ENCODE assay signal across 28 cellular contexts in genomic region chr3:102664126-102664525, GRCh38.
"Had no signal": no experiment of that assay in that cellular context is flagged by ENCODE, and none has a peak within 500 bp of the region (broad histone marks: within the 10 kb centered on the region; RNA-seq: fewer than 3 reads in every experiment).

No MANE protein-coding gene starts in this region.

- H3K36me3 Mint-ChIP-seq: natural killer cell; neural progenitor cell; stimulated activated effector memory CD8-positive, alpha-beta T cell treated with anti-CD3 and anti-CD28 coated beads, Interleukin-12 subunit alpha, Interleukin-12 subunit beta, amount 100 ng/mL, for 72 hours; stimulated activated naive B cell treated with anti-CD40 and anti-IgM and Interleukin-4, amounts not matched to agents 10 μg/mL and 1 μg/mL and 100 μg/mL, for 72 hours had no signal

- H3K4me3 Mint-ChIP-seq: natural killer cell; nephron; neural progenitor cell; stimulated activated effector memory CD8-positive, alpha-beta T cell treated with anti-CD3 and anti-CD28 coated beads, Interleukin-12 subunit alpha, Interleukin-12 subunit beta, amount 100 ng/mL, for 72 hours; stimulated activated naive B cell treated with anti-CD40 and anti-IgM and Interleukin-4, amounts not matched to agents 10 μg/mL and 1 μg/mL and 100 μg/mL, for 72 hours had no signal

- H3K27ac ChIP-seq: neural progenitor cell, ovary, parathyroid adenoma, psoas muscle, sigmoid colon, stomach, thoracic aorta, thyroid gland, tibial nerve, upper lobe of left lung, vagina had no signal

- H3K27me3 ChIP-seq: neural progenitor cell, ovary, right lobe of liver, sigmoid colon, thyroid gland, tibial nerve, upper lobe of left lung, vagina had no signal

- H3K9me3 ChIP-seq: ovary, psoas muscle, right lobe of liver, sigmoid colon, stomach, thoracic aorta, thyroid gland, tibial nerve, upper lobe of left lung, vagina had no signal

- DNase-seq: natural killer cell; occipital lobe; ovary; posterior cingulate gyrus; psoas muscle; right cardiac atrium; right lobe of liver; sigmoid colon; small intestine; stimulated activated CD4-positive, alpha-beta T cell treated with anti-CD3 and anti-CD28 coated beads, Interleukin-15, amount 100 ng/mL, for 24 hours; stimulated activated CD4-positive, alpha-beta T cell treated with anti-CD3 and anti-CD28 coated beads, Interleukin-2, amount 100 ng/mL, for 24 hours; stimulated activated CD4-positive, alpha-beta T cell treated with anti-CD3 and anti-CD28 coated beads, Interleukin-2, amount 100 ng/mL, for 48 hours; stimulated activated CD4-positive, alpha-beta T cell treated with anti-CD3 and anti-CD28 coated beads, Interleukin-4, amount 100 ng/mL, for 24 hours; stimulated activated naive B cell treated with anti-CD40 and anti-IgM and Interleukin-4, amounts not matched to agents 10 μg/mL and 1 μg/mL and 100 μg/mL, for 72 hours; stimulated activated naive CD4-positive, alpha-beta T cell treated with Interleukin-2 at 50 U/mL for 16 hours; stomach; thyroid gland; trophoblast cell; upper lobe of left lung had no signal

- H3K79me2 ChIP-seq: parathyroid adenoma had no signal

- H3K9me3 Mint-ChIP-seq: natural killer cell; nephron; neural progenitor cell; stimulated activated effector memory CD8-positive, alpha-beta T cell treated with anti-CD3 and anti-CD28 coated beads, Interleukin-12 subunit alpha, Interleukin-12 subunit beta, amount 100 ng/mL, for 72 hours; stimulated activated naive B cell treated with anti-CD40 and anti-IgM and Interleukin-4, amounts not matched to agents 10 μg/mL and 1 μg/mL and 100 μg/mL, for 72 hours had no signal

- ATAC-seq: natural killer cell; psoas muscle; right cardiac atrium; right lobe of liver; stimulated activated naive B cell treated with anti-CD40 and anti-IgM and Interleukin-4, amounts not matched to agents 10 μg/mL and 1 μg/mL and 100 μg/mL, for 72 hours had no signal

- H3K4me1 Mint-ChIP-seq: nephron; neural progenitor cell; stimulated activated effector memory CD8-positive, alpha-beta T cell treated with anti-CD3 and anti-CD28 coated beads, Interleukin-12 subunit alpha, Interleukin-12 subunit beta, amount 100 ng/mL, for 72 hours; stimulated activated naive B cell treated with anti-CD40 and anti-IgM and Interleukin-4, amounts not matched to agents 10 μg/mL and 1 μg/mL and 100 μg/mL, for 72 hours had no signal

- FAIRE-seq: small intestine, urothelium cell line had no signal

- H3K4me3 ChIP-seq: neural progenitor cell, ovary, psoas muscle, right lobe of liver, sigmoid colon, stomach, thoracic aorta, thyroid gland, tibial nerve, upper lobe of left lung, vagina had no signal

- H3K36me3 ChIP-seq: neural progenitor cell, ovary, right lobe of liver, sigmoid colon, stomach, thoracic aorta, thyroid gland, tibial nerve, upper lobe of left lung, vagina had no signal

- H3K27ac Mint-ChIP-seq: natural killer cell; nephron; neural progenitor cell; progenitor cell of endocrine pancreas; stimulated activated effector memory CD8-positive, alpha-beta T cell treated with anti-CD3 and anti-CD28 coated beads, Interleukin-12 subunit alpha, Interleukin-12 subunit beta, amount 100 ng/mL, for 72 hours; stimulated activated naive B cell treated with anti-CD40 and anti-IgM and Interleukin-4, amounts not matched to agents 10 μg/mL and 1 μg/mL and 100 μg/mL, for 72 hours had no signal

- H3K4me2 ChIP-seq: neural progenitor cell had no signal

- H3K9ac ChIP-seq: neural progenitor cell, parathyroid adenoma had no signal

- H3K4me1 ChIP-seq: neural progenitor cell, parathyroid adenoma, psoas muscle, sigmoid colon, stomach, thyroid gland, tibial nerve, upper lobe of left lung, vagina had no signal

- H2AFZ ChIP-seq: neural progenitor cell, parathyroid adenoma had no signal
